In the genomic region with DNA sequence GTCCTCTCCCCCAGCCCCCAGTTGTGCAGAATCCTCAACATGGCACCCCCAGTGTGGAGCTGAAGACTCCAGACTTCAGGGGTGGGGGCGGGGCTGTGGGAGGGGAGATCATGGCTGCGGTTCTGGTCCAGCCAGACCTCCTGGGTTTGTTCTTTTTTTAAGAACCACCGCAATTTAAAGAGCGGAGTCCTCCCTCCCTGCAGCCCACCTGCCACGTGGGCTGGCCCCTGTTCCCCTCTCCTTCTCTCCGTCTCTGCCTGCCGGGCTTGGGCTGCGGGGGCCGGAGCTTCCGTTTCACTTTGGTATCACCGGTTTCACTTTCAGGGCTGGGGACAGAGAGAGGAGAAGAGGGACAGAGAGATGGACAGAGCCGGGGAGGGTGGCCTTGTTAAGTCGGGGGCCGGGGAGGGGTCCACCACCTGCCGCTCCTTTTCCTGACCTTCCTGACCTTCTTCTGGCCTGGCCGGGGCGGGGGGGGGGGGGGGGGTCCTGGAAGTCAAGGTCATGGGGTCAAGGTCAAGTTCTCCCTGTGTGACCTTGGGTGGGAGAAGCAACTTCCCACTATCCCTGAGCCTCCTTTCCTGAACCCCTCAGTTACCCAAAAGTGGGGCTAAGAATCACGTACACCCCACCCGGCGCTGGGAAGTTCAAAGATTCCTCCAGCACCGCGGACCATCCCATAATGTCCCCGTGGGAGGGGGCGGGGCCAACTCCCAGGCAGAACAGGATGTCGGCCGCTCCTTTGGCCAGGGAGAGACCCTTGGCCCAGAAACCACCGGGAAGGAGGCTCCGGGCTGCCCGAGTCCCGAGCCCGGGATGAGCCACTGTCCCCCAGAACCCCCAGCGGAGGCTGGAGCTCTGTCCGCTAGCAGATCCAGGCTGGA, we compare ENCODE assay signal across 8 cellular contexts. TPM values are rescaled to one million over a fixed set of nuclear protein-coding genes. Genes with fewer than 3 reads are reported as not detected.
DNase-seq lines count a peak whose midpoint lies in the region; ATAC-seq and TF ChIP-seq lines count a peak whose summit lies in the region.

No MANE protein-coding gene starts in this region.

- no peaks in the 10 kb centered on the region for H3F3A ChIP-seq in neural progenitor cell (ENCODE audit: low read depth)

- peaks cover 2 to 7% (median 4%) of the 10 kb centered on the region in 3 donors for H3K27me3 Mint-ChIP-seq in immature natural killer cell (ENCODE audit: low read depth in 3 of 3)
- H3K27me3 Mint-ChIP-seq in neural progenitor cell (ENCODE audit: insufficient read depth, low read depth): peaks cover 11% of the 10 kb centered on the region
- peaks cover 3% of the 10 kb centered on the region for H3K27me3 Mint-ChIP-seq in progenitor cell of endocrine pancreas

- no peaks in the 10 kb centered on the region for H3K9me3 Mint-ChIP-seq in activated naive CD4-positive, alpha-beta T cell treated with anti-CD3 and anti-CD28 coated beads, Interleukin-2, amount 50 U/mL, for 72 hours
- H3K9me3 Mint-ChIP-seq in immature natural killer cell (no peaks in the 10 kb centered on the region), neural progenitor cell (no peaks in the 10 kb centered on the region), progenitor cell of endocrine pancreas (ENCODE audit: low read depth) (no peaks in the 10 kb centered on the region)

- H3K4me3 ChIP-seq in NB4 (ENCODE audit: low read depth, low read length) (no peak overlapping the region), neural progenitor cell (no peak overlapping the region)

- TF ChIP-seq CTCF in NB4 (IDR thresholded peaks at IDR 0.05; ENCODE audit: low read depth, low read length) (no peak), neural progenitor cell (IDR thresholded peaks at IDR 0.05) (no peak), progenitor cell of endocrine pancreas (IDR thresholded peaks at IDR 0.05; ENCODE audit: unreplicated experiment) (no peak)

- TF ChIP-seq POLR2A in NB4 (IDR thresholded peaks at IDR 0.05; ENCODE audit: extremely low read depth, insufficient read length): no peak

- peak; percentile 53 to 57 for ATAC-seq in activated naive CD4-positive, alpha-beta T cell treated with anti-CD3 and anti-CD28 coated beads, Interleukin-2, amount 50 U/mL, for 72 hours
- ATAC-seq in HG02763 (IDR thresholded peaks at IDR 0.05; ENCODE audit: unreplicated experiment): no peak

- DNase-seq in EL (peak; percentile 60), NB4 (ENCODE audit: low read depth) (peak; percentile 73), immature natural killer cell (peak; percentile 59 to 61 (median 61)), neural progenitor cell (ENCODE audit: low spot score) (no peak), progenitor cell of endocrine pancreas (ENCODE audit: low spot score, unreplicated experiment) (no peak)
- DNase-seq in activated naive CD4-positive, alpha-beta T cell treated with anti-CD3 and anti-CD28 coated beads, Interleukin-2, amount 50 U/mL, for 72 hours (ENCODE audit: low spot score in 2 of 2): peak in 1 of 2 donors; percentile 55
- DNase-seq in stimulated activated CD4-positive, alpha-beta T cell treated with anti-CD3 and anti-CD28 coated beads, Interleukin-4, amount 100 ng/mL, for 4 hours: peak; percentile 45 to 71

- H2AFZ ChIP-seq in neural progenitor cell (replicated peaks): no peak overlapping the region

- H3K27ac ChIP-seq in neural progenitor cell: no peak overlapping the region

- no peaks in the 10 kb centered on the region for H4K20me1 ChIP-seq in neural progenitor cell (ENCODE audit: low read depth)

- H3K4me3 Mint-ChIP-seq in immature natural killer cell: peak overlapping the region; percentile 85 to 94 (median 91)
- H3K4me3 Mint-ChIP-seq in neural progenitor cell: no peak overlapping the region
- H3K4me3 Mint-ChIP-seq in progenitor cell of endocrine pancreas (ENCODE audit: low read depth): no peak overlapping the region

- H3K27me3 ChIP-seq in neural progenitor cell: no peaks in the 10 kb centered on the region

- H3K4me1 Mint-ChIP-seq in immature natural killer cell (peaks cover 23 to 34% of the 10 kb centered on the region in 2 donors), neural progenitor cell (peaks cover 3% of the 10 kb centered on the region), progenitor cell of endocrine pancreas (ENCODE audit: low read depth) (no peaks in the 10 kb centered on the region)

- H3K36me3 ChIP-seq in neural progenitor cell: no peaks in the 10 kb centered on the region

- H3K9ac ChIP-seq in neural progenitor cell: no peak overlapping the region

- H3K4me2 ChIP-seq in neural progenitor cell: no peak overlapping the region

- no peaks in the 10 kb centered on the region for H3K9me3 ChIP-seq in neural progenitor cell (ENCODE audit: low read depth)

- H3K27ac Mint-ChIP-seq in activated naive CD4-positive, alpha-beta T cell treated with anti-CD3 and anti-CD28 coated beads, Interleukin-2, amount 50 U/mL, for 72 hours: peak overlapping the region; percentile 31 to 80
- H3K27ac Mint-ChIP-seq in immature natural killer cell (peak overlapping the region; percentile 80 to 94 (median 93)), neural progenitor cell (no peak overlapping the region), progenitor cell of endocrine pancreas (no peak overlapping the region)

- no peaks in the 10 kb centered on the region for H3K79me2 ChIP-seq in neural progenitor cell (ENCODE audit: low read depth)

- H3K4me1 ChIP-seq in neural progenitor cell: no peaks in the 10 kb centered on the region

- H3K36me3 Mint-ChIP-seq in activated naive CD4-positive, alpha-beta T cell treated with anti-CD3 and anti-CD28 coated beads, Interleukin-2, amount 50 U/mL, for 72 hours: no peaks in the 10 kb centered on the region
- H3K36me3 Mint-ChIP-seq in immature natural killer cell (no peaks in the 10 kb centered on the region), neural progenitor cell (no peaks in the 10 kb centered on the region), progenitor cell of endocrine pancreas (ENCODE audit: insufficient read depth) (no peaks in the 10 kb centered on the region)

RNA-seq across cellular contexts. Expression of gene ZBTB7A, which starts 11.3 kb away (rescaled TPM):
- 10 to 100 TPM; 23.4 to 26.0 TPM for total RNA-seq in activated naive CD4-positive, alpha-beta T cell treated with anti-CD3 and anti-CD28 coated beads, Interleukin-2, amount 50 U/mL, for 72 hours
- 10 to 100 TPM; 10.2 to 62.3 (median 29.0) TPM for polyA plus RNA-seq in immature natural killer cell
- total RNA-seq in neural progenitor cell (ENCODE audit: low replicate concordance) (4.0 and 10.0 TPM in 2 replicates), progenitor cell of endocrine pancreas (18.4 and 19.1 TPM in 2 replicates)

RNA-seq across cellular contexts. Expression of gene MAP2K2, which starts 45.9 kb away (rescaled TPM):
- 100 to 1,000 TPM; 125 to 187 TPM for total RNA-seq in activated naive CD4-positive, alpha-beta T cell treated with anti-CD3 and anti-CD28 coated beads, Interleukin-2, amount 50 U/mL, for 72 hours
- 10 to 100 TPM; 75.5 to 96.0 (median 86.6) TPM for polyA plus RNA-seq in immature natural killer cell
- 69.7 and 176 TPM in 2 replicates for total RNA-seq in neural progenitor cell (ENCODE audit: low replicate concordance)
- 149 and 154 TPM in 2 replicates for total RNA-seq in progenitor cell of endocrine pancreas

Comparison
In these comparisons a context has a peak if more than half of its experiments do, and no peak if none do; other contexts are left out.
1. DNase-seq: peak in EL (single experiment), NB4 (single experiment), immature natural killer cell (3 of 3) and stimulated activated CD4-positive, alpha-beta T cell treated with anti-CD3 and anti-CD28 coated beads, Interleukin-4, amount 100 ng/mL, for 4 hours (2 of 2); none in neural progenitor cell (single experiment) and progenitor cell of endocrine pancreas (single experiment).
2. H3K27ac Mint-ChIP-seq: peak in activated naive CD4-positive, alpha-beta T cell treated with anti-CD3 and anti-CD28 coated beads, Interleukin-2, amount 50 U/mL, for 72 hours (2 of 2) and immature natural killer cell (6 of 6); none in neural progenitor cell (single experiment) and progenitor cell of endocrine pancreas (single experiment).
3. H3K4me3 Mint-ChIP-seq: peak in immature natural killer cell (5 of 5); none in neural progenitor cell (single experiment) and progenitor cell of endocrine pancreas (single experiment).